1 cellular context compared by ENCODE assay signal in genomic region chr18:40993363-40993762, GRCh38.
TF ChIP-seq lines count a peak whose summit lies in the region.

No MANE protein-coding gene starts in this region.

TF ChIP-seq in HepG2, 621 proteins besides CTCF, POLR2A, EP300 and RAD21 (continued from another document):
- TF ChIP-seq, protein P1, sequence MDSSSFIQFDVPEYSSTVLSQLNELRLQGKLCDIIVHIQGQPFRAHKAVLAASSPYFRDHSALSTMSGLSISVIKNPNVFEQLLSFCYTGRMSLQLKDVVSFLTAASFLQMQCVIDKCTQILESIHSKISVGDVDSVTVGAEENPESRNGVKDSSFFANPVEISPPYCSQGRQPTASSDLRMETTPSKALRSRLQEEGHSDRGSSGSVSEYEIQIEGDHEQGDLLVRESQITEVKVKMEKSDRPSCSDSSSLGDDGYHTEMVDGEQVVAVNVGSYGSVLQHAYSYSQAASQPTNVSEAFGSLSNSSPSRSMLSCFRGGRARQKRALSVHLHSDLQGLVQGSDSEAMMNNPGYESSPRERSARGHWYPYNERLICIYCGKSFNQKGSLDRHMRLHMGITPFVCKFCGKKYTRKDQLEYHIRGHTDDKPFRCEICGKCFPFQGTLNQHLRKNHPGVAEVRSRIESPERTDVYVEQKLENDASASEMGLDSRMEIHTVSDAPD (CRISPR knock-in tag; IDR thresholded peaks at IDR 0.05), result no peak
- TF ChIP-seq MAFF (IDR thresholded peaks at IDR 0.05; ENCODE audit: low read depth, low read length) (peak; percentile 56; the same call in 1 of the 2 replicates), MAFK (conservative IDR thresholded peaks at IDR 0.05 in 1 of 2, IDR thresholded peaks at IDR 0.05 in 1 of 2; ENCODE audit: low read length in 2 of 2) (peak in 1 of 2 experiments; percentile 77; a peak in 3 of 4 replicates), ZNF775 (CRISPR knock-in tag; IDR thresholded peaks at IDR 0.05; ENCODE audit: borderline replicate concordance) (no peak), ZBTB20 (CRISPR knock-in tag; IDR thresholded peaks at IDR 0.05; ENCODE audit: borderline replicate concordance, low read depth) (no peak), ZNF567 (CRISPR knock-in tag; IDR thresholded peaks at IDR 0.05; ENCODE audit: borderline replicate concordance) (no peak), KAT2B (IDR thresholded peaks at IDR 0.05; ENCODE audit: borderline replicate concordance, low read depth, low read length) (no peak), RCOR2 (CRISPR knock-in tag; IDR thresholded peaks at IDR 0.05) (no peak), ZNF326 (CRISPR knock-in tag; IDR thresholded peaks at IDR 0.05; ENCODE audit: borderline replicate concordance) (no peak)
- TF ChIP-seq, protein P2, sequence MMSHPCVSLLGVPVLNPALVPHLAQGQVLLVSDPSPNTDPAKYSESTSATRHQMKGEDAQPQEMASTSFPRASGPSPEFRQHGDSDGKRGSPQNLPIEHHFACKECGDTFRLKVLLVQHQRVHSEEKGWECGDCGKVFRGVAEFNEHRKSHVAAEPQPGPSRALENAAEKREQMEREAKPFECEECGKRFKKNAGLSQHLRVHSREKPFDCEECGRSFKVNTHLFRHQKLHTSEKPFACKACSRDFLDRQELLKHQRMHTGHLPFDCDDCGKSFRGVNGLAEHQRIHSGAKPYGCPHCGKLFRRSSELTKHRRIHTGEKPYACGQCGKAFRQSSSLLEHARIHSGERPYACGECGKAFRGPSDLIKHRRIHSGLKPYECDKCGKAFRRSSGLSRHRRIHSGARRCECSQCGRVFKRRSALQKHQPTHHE (CRISPR knock-in tag; IDR thresholded peaks at IDR 0.05; ENCODE audit: borderline replicate concordance), result no peak
TF ChIP-seq in HepG2: peak in this region for 2.
